Comparison of ENCODE assay signal across 10 cellular contexts in genomic region chr13:40149611-40150283, GRCh38.
DNase-seq lines count a peak whose midpoint lies in the region; ATAC-seq and TF ChIP-seq lines count a peak whose summit lies in the region.
"Had no signal": no experiment of that assay in that cellular context is flagged by ENCODE, and none has a peak within 500 bp of the region (broad histone marks: within the 10 kb centered on the region; RNA-seq: fewer than 3 reads in every experiment).

No MANE protein-coding gene starts in this region.

- 52 to 72% methylated on average over 6 of the region's 6 CpGs for WGBS in lung, 2 donors

- intact Hi-C loops in tibial artery (cut with DNase I; ENCODE audit: low total_unique reads) = loop anchor here (5.0 kb wide), 1 partner anchor 43 kb away; no protein-coding TSS in a partner anchor

- H3K27ac ChIP-seq in caudate nucleus (ENCODE audit: low read depth, low read length) (peak overlapping the region; percentile 92), lung (ENCODE audit: low read depth in 1 of 2, low read length in 1 of 2) (peak overlapping the region; percentile 63 to 77), tibial artery (peak overlapping the region; percentile 62 to 69)
- H3K27ac ChIP-seq: C4-2B had no signal

- TF ChIP-seq CTCF in lung (IDR thresholded peaks at IDR 0.05; ENCODE audit: control extremely low read depth, extremely low read depth) = no peak
- no peak for TF ChIP-seq CTCF in tibial artery (IDR thresholded peaks at IDR 0.05)

- H3K4me1 Mint-ChIP-seq in activated CD8-positive, alpha-beta memory T cell treated with anti-CD3 and anti-CD28 coated beads, Interleukin-2, amount 10 ng/mL, durations not matched to agents 7 days and 5 days = peaks cover 22% of the 10 kb centered on the region

- H3K27me3 Mint-ChIP-seq in activated CD8-positive, alpha-beta memory T cell treated with anti-CD3 and anti-CD28 coated beads, Interleukin-2, amount 10 ng/mL, durations not matched to agents 7 days and 5 days = no peaks in the 10 kb centered on the region

- peaks cover 7 to 11% of the 10 kb centered on the region in 2 donors for H3K4me1 ChIP-seq in lung (ENCODE audit: control insufficient read depth in 2 of 2, insufficient read depth in 2 of 2, low read length in 2 of 2)
- peaks cover 4 to 32% (median 8%) of the 10 kb centered on the region in 4 donors for H3K4me1 ChIP-seq in tibial artery

- no peaks in the 10 kb centered on the region for H3K9me3 ChIP-seq in lung (ENCODE audit: control insufficient read depth in 2 of 2, insufficient read depth in 1 of 2, low read length in 1 of 2)
- H3K9me3 ChIP-seq in tibial artery = no peaks in the 10 kb centered on the region

- DNase-seq in activated CD8-positive, alpha-beta memory T cell treated with anti-CD3 and anti-CD28 coated beads, Interleukin-2, amount 10 ng/mL, durations not matched to agents 7 days and 5 days = no peak
- DNase-seq in activated CD8-positive, alpha-beta memory T cell treated with anti-CD3 and anti-CD28 coated beads, Interleukin-2, amount 50 U/mL, for 4 hours = no peak
- DNase-seq in caudate nucleus (lab: John Stamatoyannopoulos, UW) = peak in 21 of 61 donors; percentile 1 to 71 (median 16)
- DNase-seq in lung (ENCODE audit: low spot score) = no peak
- DNase-seq in tibial artery = peak; percentile 74 to 76
- DNase-seq in HuH-7 (ENCODE audit: low spot score) = no peak
- no peak for DNase-seq in GDM1 (lab: John Stamatoyannopoulos, UW)
- DNase-seq: central memory CD4-positive, alpha-beta T cell had no signal

- H3K4me3 Mint-ChIP-seq in activated CD8-positive, alpha-beta memory T cell treated with anti-CD3 and anti-CD28 coated beads, Interleukin-2, amount 10 ng/mL, durations not matched to agents 7 days and 5 days = no peak overlapping the region

- H3K36me3 Mint-ChIP-seq in activated CD8-positive, alpha-beta memory T cell treated with anti-CD3 and anti-CD28 coated beads, Interleukin-2, amount 10 ng/mL, durations not matched to agents 7 days and 5 days = no peaks in the 10 kb centered on the region

- ATAC-seq in activated CD8-positive, alpha-beta memory T cell treated with anti-CD3 and anti-CD28 coated beads, Interleukin-2, amount 10 ng/mL, durations not matched to agents 7 days and 5 days = no peak
- ATAC-seq in lung (ENCODE audit: insufficient read depth, low FRiP score) (no peak), HG02970 (IDR thresholded peaks at IDR 0.05; ENCODE audit: low FRiP score, unreplicated experiment) (no peak)

- H3K4me3 ChIP-seq in lung = no peak overlapping the region
- no peak overlapping the region for H3K4me3 ChIP-seq in tibial artery

- H3K9me3 Mint-ChIP-seq in activated CD8-positive, alpha-beta memory T cell treated with anti-CD3 and anti-CD28 coated beads, Interleukin-2, amount 10 ng/mL, durations not matched to agents 7 days and 5 days (ENCODE audit: low read depth) = no peaks in the 10 kb centered on the region

- CTCF ChIA-PET in activated CD8-positive, alpha-beta memory T cell treated with anti-CD3 and anti-CD28 coated beads, Interleukin-2, amount 10 ng/mL, durations not matched to agents 7 days and 5 days (lab: Charles Lee) = no interaction called here

- H3K27ac Mint-ChIP-seq in activated CD8-positive, alpha-beta memory T cell treated with anti-CD3 and anti-CD28 coated beads, Interleukin-2, amount 10 ng/mL, durations not matched to agents 7 days and 5 days = peak overlapping the region; percentile 11

- H3K36me3 ChIP-seq in lung (ENCODE audit: control insufficient read depth in 2 of 2, insufficient read depth in 2 of 2, low read length in 2 of 2) = no peaks in the 10 kb centered on the region
- no peaks in the 10 kb centered on the region for H3K36me3 ChIP-seq in tibial artery

- H3K27me3 ChIP-seq in lung (ENCODE audit: control insufficient read depth, insufficient read depth) = no peaks in the 10 kb centered on the region
- H3K27me3 ChIP-seq in tibial artery = no peaks in the 10 kb centered on the region

Comparison
In these comparisons a context has a peak if more than half of its experiments do, and no peak if none do; other contexts are left out.
1. DNase-seq: peak in tibial artery (2 of 2); none in activated CD8-positive, alpha-beta memory T cell treated with anti-CD3 and anti-CD28 coated beads, Interleukin-2, amount 10 ng/mL, durations not matched to agents 7 days and 5 days (single experiment), activated CD8-positive, alpha-beta memory T cell treated with anti-CD3 and anti-CD28 coated beads, Interleukin-2, amount 50 U/mL, for 4 hours (single experiment), lung (single experiment), HuH-7 (single experiment) and GDM1 (single experiment).
2. Peak in every context shown above with its lines, with median percentiles within 50 percentile points of each other: H3K27ac ChIP-seq.